Comparison of ENCODE assay signal across 12 cellular contexts in genomic region chr6:63507096-63507495, GRCh38.
"Had no signal": no experiment of that assay in that cellular context is flagged by ENCODE, and none has a peak within 500 bp of the region (broad histone marks: within the 10 kb centered on the region; RNA-seq: fewer than 3 reads in every experiment).

No MANE protein-coding gene starts in this region.

- H3K27ac Mint-ChIP-seq: activated naive CD4-positive, alpha-beta T cell treated with anti-CD3 and anti-CD28 coated beads for 36 hours; activated T-helper 17 cell treated with anti-CD3 and anti-CD28 coated beads, Interleukin-2, amount 50 U/mL, for 72 hours; neural progenitor cell had no signal

- H3K4me1 ChIP-seq: neural progenitor cell, testis had no signal

- H3K9me3 ChIP-seq: psoas muscle, stomach, testis, upper lobe of left lung had no signal

- H3K4me3 ChIP-seq: neural progenitor cell, psoas muscle, stomach, testis, upper lobe of left lung had no signal

- H3K4me1 Mint-ChIP-seq: activated T-helper 17 cell treated with anti-CD3 and anti-CD28 coated beads, Interleukin-2, amount 50 U/mL, for 72 hours; neural progenitor cell had no signal

- H3K27me3 ChIP-seq: neural progenitor cell, stomach, testis, upper lobe of left lung had no signal

- H3K9ac ChIP-seq: neural progenitor cell had no signal

- H3K36me3 ChIP-seq: neural progenitor cell, stomach, upper lobe of left lung had no signal

- H3K27ac ChIP-seq: neural progenitor cell, psoas muscle, testis, upper lobe of left lung had no signal

- H3K36me3 Mint-ChIP-seq: naive B cell, neural progenitor cell had no signal

- H3K27me3 Mint-ChIP-seq: activated T-helper 17 cell treated with anti-CD3 and anti-CD28 coated beads, Interleukin-2, amount 50 U/mL, for 72 hours; naive B cell had no signal

- H3K4me3 Mint-ChIP-seq: activated naive CD4-positive, alpha-beta T cell treated with anti-CD3 and anti-CD28 coated beads for 36 hours; activated T-helper 17 cell treated with anti-CD3 and anti-CD28 coated beads, Interleukin-2, amount 50 U/mL, for 72 hours; naive B cell; neural progenitor cell had no signal

- H3K9me3 Mint-ChIP-seq: activated naive CD4-positive, alpha-beta T cell treated with anti-CD3 and anti-CD28 coated beads for 36 hours; activated T-helper 17 cell treated with anti-CD3 and anti-CD28 coated beads, Interleukin-2, amount 50 U/mL, for 72 hours; naive B cell; neural progenitor cell had no signal

- H3K4me2 ChIP-seq: neural progenitor cell had no signal

- H2AFZ ChIP-seq: neural progenitor cell had no signal

- ATAC-seq: activated T-helper 17 cell treated with anti-CD3 and anti-CD28 coated beads, Interleukin-2, amount 50 U/mL, for 72 hours; psoas muscle; sciatic nerve had no signal

- DNase-seq: activated CD4-positive, CD25-positive, alpha-beta regulatory T cell treated with anti-CD3 and anti-CD28 coated beads, Interleukin-2, amount 50 U/mL, for 72 hours; activated naive CD4-positive, alpha-beta T cell treated with anti-CD3 and anti-CD28 coated beads for 36 hours; mammary epithelial cell; naive B cell; psoas muscle; stomach; T-helper 9 cell; testis; upper lobe of left lung had no signal
